ENCODE assay signal across 8 cellular contexts in the genomic region with DNA sequence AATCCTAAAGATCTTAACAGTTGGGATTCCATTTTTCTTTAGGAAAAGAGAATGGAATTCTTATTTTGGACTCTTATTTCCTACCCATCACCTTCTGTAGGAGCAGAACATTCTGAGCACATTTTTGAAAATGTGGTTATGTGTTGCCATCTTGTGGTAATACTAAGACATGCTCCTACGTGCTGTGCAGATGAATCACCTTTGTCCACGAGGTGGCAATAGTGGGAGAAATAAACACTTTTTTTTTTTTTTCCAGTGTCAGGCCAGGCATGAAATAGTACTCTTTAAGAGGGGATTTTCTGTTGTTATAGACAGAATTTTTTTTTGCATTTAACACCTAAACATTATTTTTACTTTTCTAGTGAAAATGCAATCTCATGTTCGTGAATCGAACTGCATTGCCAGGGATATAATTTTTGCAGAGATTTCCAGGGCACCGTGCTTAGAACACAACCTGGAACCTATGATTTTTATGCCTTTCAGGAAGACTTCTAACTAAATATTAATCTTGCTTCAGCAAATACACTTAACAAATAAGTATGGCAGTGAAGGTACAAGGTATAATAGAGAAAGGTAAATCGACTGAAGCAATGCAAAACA.
DNase-seq lines count a peak whose midpoint lies in the region; ATAC-seq, FAIRE-seq and TF ChIP-seq lines count a peak whose summit lies in the region.

No MANE protein-coding gene starts in this region.

- H3K27me3 ChIP-seq in upper lobe of left lung = no peaks in the 10 kb centered on the region

- H3K9me3 Mint-ChIP-seq in activated T-cell treated with anti-CD3 and anti-CD28 coated beads, Interleukin-2, amount 50 U/mL, for 4 hours = no peaks in the 10 kb centered on the region

- in situ Hi-C loops in KBM-7 (cut with MboI; ENCODE audit: low pct_unique_long_range_greater_than_20kb, low sequenced_read_pairs) = no loop called here

- no peak overlapping the region for H3K4me3 Mint-ChIP-seq in activated T-cell treated with anti-CD3 and anti-CD28 coated beads, Interleukin-2, amount 50 U/mL, for 4 hours

- ATAC-seq in GM21786 (IDR thresholded peaks at IDR 0.05; ENCODE audit: unreplicated experiment) = peak; percentile 93
- peak; percentile 86 to 87 for ATAC-seq in activated T-cell treated with anti-CD3 and anti-CD28 coated beads, Interleukin-2, amount 50 U/mL, for 4 hours
- ATAC-seq in upper lobe of left lung (ENCODE audit: low FRiP score in 2 of 2) = peak; percentile 77 to 88

- no peak overlapping the region for H3K27ac ChIP-seq in OCI-LY7 (ENCODE audit: low read depth, low read length, poor library complexity, severe bottlenecking)
- no peak overlapping the region for H3K27ac ChIP-seq in upper lobe of left lung

- TF ChIP-seq CTCF in OCI-LY7 (conservative IDR thresholded peaks at IDR 0.05; ENCODE audit: low read length) (peak; percentile 100), fibroblast of the aortic adventitia (IDR thresholded peaks at IDR 0.05; ENCODE audit: insufficient read depth, low read length) (peak; percentile 90), upper lobe of left lung (IDR thresholded peaks at IDR 0.05) (peak; percentile 75 to 94 (median 87))

- no peak for TF ChIP-seq EP300 in upper lobe of left lung (IDR thresholded peaks at IDR 0.05)

- peak overlapping the region; percentile 50; the same call in 1 of the 2 replicates for H2AFZ ChIP-seq in OCI-LY7 (ENCODE audit: low read length)

- no peaks in the 10 kb centered on the region for H3K36me3 Mint-ChIP-seq in activated T-cell treated with anti-CD3 and anti-CD28 coated beads, Interleukin-2, amount 50 U/mL, for 4 hours (ENCODE audit: insufficient read depth)

- H3K36me3 ChIP-seq in OCI-LY7 (ENCODE audit: insufficient read depth, low read length) (no peaks in the 10 kb centered on the region), upper lobe of left lung (no peaks in the 10 kb centered on the region)

- 54 to 56% methylated on average over 6 of the region's 6 CpGs for WGBS in upper lobe of left lung, 2 donors

- intact Hi-C loops in OCI-LY7 (cut with micrococcal nuclease; ENCODE audit: unreplicated experiment) = loop anchor here (5.0 to 10.0 kb wide), 2 partner anchors 605 to 728 kb away; no protein-coding TSS in a partner anchor

- no peak overlapping the region for H3K4me2 ChIP-seq in OCI-LY7 (ENCODE audit: low read length)

- no peak for TF ChIP-seq POLR2A in upper lobe of left lung (IDR thresholded peaks at IDR 0.05)

- no peaks in the 10 kb centered on the region for H3K4me1 Mint-ChIP-seq in activated T-cell treated with anti-CD3 and anti-CD28 coated beads, Interleukin-2, amount 50 U/mL, for 4 hours (ENCODE audit: low read depth)

- peak; percentile 98 for FAIRE-seq in G401.6 (lab: Jason Lieb, UNC)

- H3K79me2 ChIP-seq in OCI-LY7 (ENCODE audit: insufficient read depth, low read depth, low read length) = no peaks in the 10 kb centered on the region

- CTCF ChIA-PET in OCI-LY7 (lab: Charles Lee; ENCODE audit: unreplicated experiment) = no interaction called here

- BruUV-seq in OCI-LY7 (replicated peaks; lab: Mats Ljungman, UMichigan) = no TSS peak

- H4K20me1 ChIP-seq in OCI-LY7 (ENCODE audit: insufficient read depth, low read length) = no peaks in the 10 kb centered on the region

- H3K4me1 ChIP-seq in OCI-LY7 (ENCODE audit: insufficient read depth, low read length, poor library complexity, severe bottlenecking) = no peaks in the 10 kb centered on the region
- H3K4me1 ChIP-seq in upper lobe of left lung = no peaks in the 10 kb centered on the region

- POLR2A ChIA-PET in OCI-LY7 (lab: Charles Lee) = interaction anchor here (0.9 kb wide), 1 partner anchor 48 kb away, joined by 3 read pairs; no protein-coding TSS in a partner anchor

- H3K27me3 Mint-ChIP-seq in activated T-cell treated with anti-CD3 and anti-CD28 coated beads, Interleukin-2, amount 50 U/mL, for 4 hours (ENCODE audit: low read depth) = no peaks in the 10 kb centered on the region

- peak; percentile 83 for DNase-seq in KBM-7
- DNase-seq in OCI-LY7 (ENCODE audit: low spot score) = peak; percentile 80
- peak; percentile 36 for DNase-seq in activated T-cell treated with anti-CD3 and anti-CD28 coated beads, Interleukin-2, amount 50 U/mL, for 4 hours
- peak; percentile 95 for DNase-seq in fibroblast of the aortic adventitia (ENCODE audit: low read depth)
- DNase-seq in occipital lobe (lab: John Stamatoyannopoulos, UW) = peak; percentile 10
- DNase-seq in upper lobe of left lung = peak in 1 of 2 donors; percentile 56

- no peaks in the 10 kb centered on the region for H3K9me2 ChIP-seq in OCI-LY7 (ENCODE audit: insufficient read depth, low read length)

- H3K4me3 ChIP-seq in OCI-LY7 (ENCODE audit: low read depth, low read length, poor library complexity, severe bottlenecking) (no peak overlapping the region), fibroblast of the aortic adventitia (ENCODE audit: low read depth, low read length) (no peak overlapping the region), upper lobe of left lung (no peak overlapping the region)

- no peaks in the 10 kb centered on the region for H3K9me3 ChIP-seq in OCI-LY7 (ENCODE audit: low read length)
- H3K9me3 ChIP-seq in upper lobe of left lung = no peaks in the 10 kb centered on the region
